In the genomic region with DNA sequence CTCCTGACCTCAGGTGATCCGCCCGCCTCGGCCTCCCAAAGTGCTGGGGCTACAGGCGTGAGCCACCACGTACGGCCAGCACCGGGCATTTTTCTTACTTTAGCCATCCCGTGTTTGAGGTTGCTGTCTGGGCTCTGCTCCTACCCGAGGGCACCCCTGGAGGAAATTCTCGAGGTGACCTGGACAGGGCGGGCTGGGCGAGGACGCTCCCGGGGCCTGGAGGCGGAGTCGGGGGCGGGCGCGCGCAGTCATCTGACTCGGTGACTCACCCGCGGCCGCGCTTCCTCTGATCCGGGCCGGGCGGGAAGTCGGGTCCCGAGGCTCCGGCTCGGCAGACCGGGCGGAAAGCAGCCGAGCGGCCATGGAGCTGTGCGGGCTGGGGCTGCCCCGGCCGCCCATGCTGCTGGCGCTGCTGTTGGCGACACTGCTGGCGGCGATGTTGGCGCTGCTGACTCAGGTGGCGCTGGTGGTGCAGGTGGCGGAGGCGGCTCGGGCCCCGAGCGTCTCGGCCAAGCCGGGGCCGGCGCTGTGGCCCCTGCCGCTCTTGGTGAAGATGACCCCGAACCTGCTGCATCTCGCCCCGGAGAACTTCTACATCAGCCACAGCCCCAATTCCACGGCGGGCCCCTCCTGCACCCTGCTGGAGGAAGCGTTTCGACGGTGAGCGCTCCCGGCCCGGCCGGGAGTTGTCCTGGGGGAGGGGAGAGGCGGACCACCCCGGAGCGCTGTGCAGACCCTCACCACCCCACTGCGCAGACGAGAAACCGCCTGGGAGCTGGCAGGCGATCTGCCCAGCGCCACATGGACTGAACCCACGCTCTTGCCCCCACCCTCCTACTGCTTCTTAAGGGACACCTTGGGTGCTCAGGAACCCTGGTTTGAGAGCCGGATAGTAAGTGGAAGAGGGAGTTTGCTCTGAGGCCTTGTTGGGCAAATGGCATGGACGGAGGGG, we compare ENCODE assay signal across 8 cellular contexts. TPM values are rescaled to one million over a fixed set of nuclear protein-coding genes. Genes with fewer than 3 reads are reported as not detected.
DNase-seq lines count a peak whose midpoint lies in the region; ATAC-seq and TF ChIP-seq lines count a peak whose summit lies in the region.

A gene (plus strand): TSS at position 334 of the 952 bp plus-strand sequence. CDS start 28 bp downstream, at position 362.

- no peak for TF ChIP-seq CTCF in PC-3 (conservative IDR thresholded peaks at IDR 0.05; ENCODE audit: low read depth, low read length)

- peak within 1 kb of the TSS; percentile 86 for H2AFZ ChIP-seq in PC-3 (ENCODE audit: low read length)

- POLR2A ChIA-PET in PC-3 (lab: Charles Lee; ENCODE audit: unreplicated experiment): interaction anchor here (0.5 kb wide), 2 partner anchors 218 to 749 kb away, joined by 4 to 5 read pairs; no protein-coding TSS in a partner anchor

- ATAC-seq in GM19438 (IDR thresholded peaks at IDR 0.05; ENCODE audit: low read depth, unreplicated experiment) (peak; percentile 76), HG03571 (IDR thresholded peaks at IDR 0.05; ENCODE audit: unreplicated experiment) (peak; percentile 83), PC-3 (peak; percentile 93)

- peak within 1 kb of the TSS; percentile 93 for H3K4me3 ChIP-seq in PC-3 (ENCODE audit: low read length)
- H3K4me3 ChIP-seq in mucosa of rectum (ENCODE audit: low read length in 2 of 2): peak within 1 kb of the TSS; percentile 71 to 83

- peak within 1 kb of the TSS; percentile 98 for H3K4me2 ChIP-seq in PC-3 (ENCODE audit: low read length)

- intact Hi-C loops in PC-3 (cut with micrococcal nuclease): loop anchor here (5.0 kb wide), 1 partner anchor 232 kb away; no protein-coding TSS in a partner anchor

- CTCF ChIA-PET in PC-3 (lab: Charles Lee): no interaction called here

- DNase-seq in Caki2 (ENCODE audit: low read depth) (peak; percentile 77), PC-3 (peak; percentile 75), erythroblast (lab: John Stamatoyannopoulos, UW) (peak; percentile 86 to 93)
- DNase-seq in activated T-cell treated with anti-CD3 and anti-CD28 coated beads, Interleukin-2, amount 50 U/mL, for 1 hour: peak; percentile 85
- peak; percentile 54 to 72 for DNase-seq in stimulated activated CD8-positive, alpha-beta memory T cell treated with anti-CD3 and anti-CD28 coated beads, Interleukin-4, amount 100 ng/mL, for 4 hours (ENCODE audit: low read depth in 2 of 2, low spot score in 1 of 2)

- peaks cover 18% of the 10 kb centered on the region; the same call in 1 of the 2 replicates for H3K4me1 ChIP-seq in PC-3 (ENCODE audit: insufficient read depth, low read length)
- peaks cover 11 to 17% of the 10 kb centered on the region in 2 donors for H3K4me1 ChIP-seq in mucosa of rectum (ENCODE audit: control insufficient read depth in 2 of 2, insufficient read depth in 2 of 2, low read length in 2 of 2)

- H3K36me3 ChIP-seq in PC-3 (ENCODE audit: low read depth, low read length) (no peaks in the 10 kb centered on the region), mucosa of rectum (ENCODE audit: control insufficient read depth in 2 of 2, insufficient read depth in 2 of 2, low read length in 2 of 2) (peaks cover 1 to 7% of the 10 kb centered on the region in 2 donors)

- H3K27ac ChIP-seq in PC-3 (ENCODE audit: low read length) (0 out of 2 replicates have a peak within 1 kb of the TSS, but pooled peaks have one; percentile 9), mucosa of rectum (ENCODE audit: low read depth in 2 of 2, low read length in 2 of 2) (peak within 1 kb of the TSS; percentile 84 to 88)

- no TSS peak for BruUV-seq in PC-3 (replicated peaks; lab: Mats Ljungman, UMichigan)

- no peaks in the 10 kb centered on the region for H3K27me3 ChIP-seq in PC-3 (ENCODE audit: low read length)
- H3K27me3 ChIP-seq in mucosa of rectum (ENCODE audit: control insufficient read depth in 2 of 2, insufficient read depth in 2 of 2, low read length in 2 of 2): no peaks in the 10 kb centered on the region

- H3K9ac ChIP-seq in PC-3 (ENCODE audit: low read length) (peak within 1 kb of the TSS; percentile 90), mucosa of rectum (ENCODE audit: low read depth in 1 of 2, low read length in 2 of 2) (peak within 1 kb of the TSS; percentile 81 to 90)

- no peaks in the 10 kb centered on the region for H4K20me1 ChIP-seq in PC-3 (ENCODE audit: low read length)

- H3K9me2 ChIP-seq in PC-3 (replicated peaks; ENCODE audit: low read length): no peaks in the 10 kb centered on the region

- TF ChIP-seq POLR2A in erythroblast (IDR thresholded peaks at IDR 0.05; ENCODE audit: low read length): peak; percentile 80

- in situ Hi-C loops in Caki2 (cut with HindIII; ENCODE audit: low pct_unique_long_range_greater_than_20kb, low sequenced_read_pairs): no loop called here

- H3K79me2 ChIP-seq in PC-3 (ENCODE audit: low read length): peaks cover 21% of the 10 kb centered on the region

- H3K9me3 ChIP-seq in PC-3 (ENCODE audit: low read length) (no peaks in the 10 kb centered on the region), mucosa of rectum (ENCODE audit: control insufficient read depth in 2 of 2, low read length in 2 of 2) (no peaks in the 10 kb centered on the region)

- H3F3A ChIP-seq in PC-3 (ENCODE audit: low read length, unreplicated experiment): no peaks in the 10 kb centered on the region

RNA-seq across cellular contexts. Expression of the gene that starts here (rescaled TPM):
- total RNA-seq in Caki2 (2014; rRNA removed; shearing (Covaris generic); ENCODE audit: low replicate concordance): 119 and 151 TPM in 2 replicates
- total RNA-seq in PC-3 (2014; rRNA removed): 91.5 and 131 TPM in 2 replicates

Comparison
In these comparisons a context has a peak if more than half of its experiments do, and no peak if none do; other contexts are left out.
1. Peak in every context shown above with its lines: DNase-seq, ATAC-seq, H3K4me3 ChIP-seq and H3K27ac ChIP-seq.